In the genomic region with DNA sequence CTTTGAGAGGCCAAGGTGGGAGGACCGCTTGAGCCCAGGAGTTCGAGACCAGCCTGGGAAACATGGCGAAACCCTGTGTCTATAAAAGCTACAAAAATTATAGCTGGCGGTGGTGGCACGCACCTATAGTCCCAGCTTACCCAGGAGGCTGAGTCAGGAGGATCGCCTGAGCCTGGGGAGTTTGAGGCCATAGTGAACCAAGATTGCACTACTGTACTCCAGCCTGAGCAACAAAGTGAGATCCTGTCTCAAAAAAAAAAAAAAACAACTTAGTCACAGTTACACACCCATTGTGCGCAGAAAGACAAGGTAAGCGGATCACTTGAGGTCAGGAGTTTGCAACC, we compare ENCODE assay signal across 8 cellular contexts. TPM values are rescaled to one million over a fixed set of nuclear protein-coding genes. Genes with fewer than 3 reads are reported as not detected.
A peak's percentile ranks its signal among the peaks of the same experiment; 100 is the strongest.
DNase-seq lines count a peak whose midpoint lies in the region; ATAC-seq and TF ChIP-seq lines count a peak whose summit lies in the region.
"Had no signal": no experiment of that assay in that cellular context is flagged by ENCODE, and none has a peak within 500 bp of the region (broad histone marks: within the 10 kb centered on the region; RNA-seq: fewer than 3 reads in every experiment).

No MANE protein-coding gene starts in this region.

- H3K36me3 Mint-ChIP-seq in activated CD4-positive, alpha-beta memory T cell treated with anti-CD3 and anti-CD28 coated beads for 36 hours: peaks cover 2% of the 10 kb centered on the region
- no peaks in the 10 kb centered on the region for H3K36me3 Mint-ChIP-seq in neural progenitor cell

- peak overlapping the region; percentile 100 for H3K4me3 Mint-ChIP-seq in activated CD4-positive, alpha-beta memory T cell treated with anti-CD3 and anti-CD28 coated beads for 36 hours
- no peak overlapping the region for H3K4me3 Mint-ChIP-seq in neural progenitor cell

- DNase-seq in GM12865 (ENCODE audit: low read depth) (no peak), neural progenitor cell (ENCODE audit: low spot score) (no peak), NK-92 (lab: John Stamatoyannopoulos, UW; ENCODE audit: unreplicated experiment) (no peak), mucosa of descending colon (no peak), GM10266 (ENCODE audit: extremely low spot score) (no peak)
- peak; percentile 38 for DNase-seq in activated CD4-positive, alpha-beta memory T cell treated with anti-CD3 and anti-CD28 coated beads for 36 hours
- DNase-seq: DMS 273 treated with DMSO at 0.1 percent for 48 hours had no signal

- ATAC-seq in mucosa of descending colon: no peak

- H4K20me1 ChIP-seq in neural progenitor cell (ENCODE audit: low read depth): no peaks in the 10 kb centered on the region

- H3K27ac ChIP-seq in neural progenitor cell: no peak overlapping the region
- H3K27ac ChIP-seq: esophagus muscularis mucosa had no signal

- no peak overlapping the region for H3K4me2 ChIP-seq in neural progenitor cell

- H3K27me3 Mint-ChIP-seq in activated CD4-positive, alpha-beta memory T cell treated with anti-CD3 and anti-CD28 coated beads for 36 hours: no peaks in the 10 kb centered on the region
- peaks cover 18% of the 10 kb centered on the region for H3K27me3 Mint-ChIP-seq in neural progenitor cell (ENCODE audit: insufficient read depth, low read depth)

- no peaks in the 10 kb centered on the region for H3K9me3 Mint-ChIP-seq in activated CD4-positive, alpha-beta memory T cell treated with anti-CD3 and anti-CD28 coated beads for 36 hours
- H3K9me3 Mint-ChIP-seq in neural progenitor cell: no peaks in the 10 kb centered on the region

- peaks cover 30% of the 10 kb centered on the region for H3K4me1 Mint-ChIP-seq in activated CD4-positive, alpha-beta memory T cell treated with anti-CD3 and anti-CD28 coated beads for 36 hours (ENCODE audit: low read depth)
- H3K4me1 Mint-ChIP-seq in neural progenitor cell: peaks cover 11% of the 10 kb centered on the region

- H3K4me1 ChIP-seq in neural progenitor cell (peaks cover 2% of the 10 kb centered on the region), mucosa of descending colon (ENCODE audit: low read depth) (no peaks in the 10 kb centered on the region)
- H3K4me1 ChIP-seq: esophagus muscularis mucosa had no signal

- H3K9me3 ChIP-seq in neural progenitor cell (ENCODE audit: low read depth) (no peaks in the 10 kb centered on the region), mucosa of descending colon (no peaks in the 10 kb centered on the region)
- H3K9me3 ChIP-seq: esophagus muscularis mucosa had no signal

- peaks cover 1% of the 10 kb centered on the region for H3K27me3 ChIP-seq in neural progenitor cell

- H3K79me2 ChIP-seq in neural progenitor cell (ENCODE audit: low read depth): no peaks in the 10 kb centered on the region

- H3K36me3 ChIP-seq in neural progenitor cell (no peaks in the 10 kb centered on the region), mucosa of descending colon (ENCODE audit: low read depth) (no peaks in the 10 kb centered on the region)
- H3K36me3 ChIP-seq: esophagus muscularis mucosa had no signal

- TF ChIP-seq CTCF in GM12865 (IDR thresholded peaks at IDR 0.05; ENCODE audit: insufficient read depth, low read depth, low read length, missing control alignments) (no peak), neural progenitor cell (IDR thresholded peaks at IDR 0.05) (no peak), mucosa of descending colon (IDR thresholded peaks at IDR 0.05) (no peak), GM10266 (IDR thresholded peaks at IDR 0.05; ENCODE audit: control insufficient read depth, insufficient read depth, low read depth, missing control alignments) (no peak)

- CTCF ChIA-PET in activated CD4-positive, alpha-beta memory T cell treated with anti-CD3 and anti-CD28 coated beads for 36 hours (lab: Charles Lee): interaction anchor here (1.0 to 1.8 kb wide), 4 partner anchors 18 to 70 kb away, joined by 3 to 7 read pairs (median 4); no protein-coding TSS in a partner anchor

- POLR2A ChIA-PET in activated CD4-positive, alpha-beta memory T cell treated with anti-CD3 and anti-CD28 coated beads for 36 hours (lab: Charles Lee): no interaction called here

- intact Hi-C loops in activated CD4-positive, alpha-beta memory T cell treated with anti-CD3 and anti-CD28 coated beads for 36 hours (cut with micrococcal nuclease): no loop called here
- intact Hi-C loops in mucosa of descending colon (cut with DNase I, micrococcal nuclease): no loop called here

- H3K9ac ChIP-seq in neural progenitor cell: no peak overlapping the region

- H3F3A ChIP-seq in neural progenitor cell (ENCODE audit: low read depth): no peaks in the 10 kb centered on the region

- H3K4me3 ChIP-seq in GM12865 (ENCODE audit: low read depth, low read length) (peak overlapping the region; percentile 69), neural progenitor cell (no peak overlapping the region), mucosa of descending colon (no peak overlapping the region)

- peak overlapping the region; percentile 98 for H3K27ac Mint-ChIP-seq in activated CD4-positive, alpha-beta memory T cell treated with anti-CD3 and anti-CD28 coated beads for 36 hours
- no peak overlapping the region for H3K27ac Mint-ChIP-seq in neural progenitor cell

- peak overlapping the region; percentile 64 for H2AFZ ChIP-seq in neural progenitor cell (replicated peaks)

RNA-seq across cellular contexts. Expression of gene DENND1C, which starts 0.7 kb away (rescaled TPM):
- total RNA-seq in activated CD4-positive, alpha-beta memory T cell treated with anti-CD3 and anti-CD28 coated beads for 36 hours: 10 to 100 TPM; 62.1 to 69.3 TPM
- total RNA-seq in neural progenitor cell (ENCODE audit: low replicate concordance) (0.19 TPM in 1 of 2 replicates, not detected in the other), mucosa of descending colon (1 to 10 TPM; 3.8 to 4.7 (median 4.1) TPM)

RNA-seq across cellular contexts. Expression of gene CRB3, which starts 18.2 kb away (rescaled TPM):
- total RNA-seq in activated CD4-positive, alpha-beta memory T cell treated with anti-CD3 and anti-CD28 coated beads for 36 hours: 1 to 10 TPM; 1.6 to 2.4 TPM
- 1.2 and 1.3 TPM in 2 replicates for total RNA-seq in neural progenitor cell (ENCODE audit: low replicate concordance)
- total RNA-seq in mucosa of descending colon: 100 to 1,000 TPM in 1 of 3 donors, 10 to 100 TPM in 2; 49.9 to 139 (median 86.0) TPM

RNA-seq across cellular contexts. Expression of gene TUBB4A, which starts 19.8 kb away (rescaled TPM):
- 10 to 100 TPM in 1 of 2 experiments, 1 to 10 TPM in 1; 8.3 to 11.2 TPM for total RNA-seq in activated CD4-positive, alpha-beta memory T cell treated with anti-CD3 and anti-CD28 coated beads for 36 hours
- total RNA-seq in neural progenitor cell (ENCODE audit: low replicate concordance) (2.4 and 7.3 TPM in 2 replicates), mucosa of descending colon (10 to 100 TPM in 1 of 3 donors, under 1 TPM in 2; 0.26 to 14.6 (median 0.82) TPM)

RNA-seq across cellular contexts. Expression of gene SLC25A23, which starts 22.7 kb away (rescaled TPM):
- total RNA-seq in activated CD4-positive, alpha-beta memory T cell treated with anti-CD3 and anti-CD28 coated beads for 36 hours: 10 to 100 TPM; 28.6 to 29.6 TPM
- total RNA-seq in neural progenitor cell (ENCODE audit: low replicate concordance) (16.0 and 57.2 TPM in 2 replicates), mucosa of descending colon (100 to 1,000 TPM; 106 to 181 (median 116) TPM)

RNA-seq across cellular contexts. Expression of gene TNFSF9, which starts 48.5 kb away (rescaled TPM):
- 1 to 10 TPM; 1.2 to 1.4 TPM for total RNA-seq in activated CD4-positive, alpha-beta memory T cell treated with anti-CD3 and anti-CD28 coated beads for 36 hours
- total RNA-seq in neural progenitor cell (ENCODE audit: low replicate concordance): 0.28 and 1.7 TPM in 2 replicates
- 1 to 10 TPM in 2 of 3 donors, under 1 TPM in 1; 0.58 to 1.2 (median 1.0) TPM for total RNA-seq in mucosa of descending colon

Comparison
In these comparisons a context has a peak if more than half of its experiments do, and no peak if none do; other contexts are left out.
1. RNA of gene DENND1C, which starts 0.7 kb away (total RNA-seq): 62.1 to 69.3 TPM in activated CD4-positive, alpha-beta memory T cell treated with anti-CD3 and anti-CD28 coated beads for 36 hours; 3.8 to 4.7 TPM in mucosa of descending colon and 0.19 TPM in neural progenitor cell; every median in the first group is over 10 times any median in the second.
2. RNA of gene CRB3, which starts 18.2 kb away (total RNA-seq): 49.9 to 139 TPM in mucosa of descending colon; 1.6 to 2.4 TPM in activated CD4-positive, alpha-beta memory T cell treated with anti-CD3 and anti-CD28 coated beads for 36 hours and 1.2 to 1.3 TPM in neural progenitor cell; every median in the first group is over 10 times any median in the second.